ENCODE assay signal across 8 cellular contexts in genomic region chr2:86195055-86195807, GRCh38. TPM values are rescaled to one million over a fixed set of nuclear protein-coding genes. Genes with fewer than 3 reads are reported as not detected.
DNase-seq lines count a peak whose midpoint lies in the region; ATAC-seq and TF ChIP-seq lines count a peak whose summit lies in the region.

Gene IMMT, minus strand, starts transcription at chr2:86195462. Its CDS starts 80 bp downstream, at chr2:86195382.

- peak within 1 kb of the TSS; percentile 99 for H2AK5ac ChIP-seq in trophoblast cell (ENCODE audit: low read length)

- H3K18ac ChIP-seq in trophoblast cell (ENCODE audit: low read length), result peak within 1 kb of the TSS; percentile 96

- in situ Hi-C loops in transverse colon (cut with MboI; ENCODE audit: low pct_ligation_motif_present in 1 of 4, low pct_unique_long_range_greater_than_20kb in 1 of 4, low sequenced_read_pairs in 3 of 4), result no loop called here

- H3K36me3 ChIP-seq in cardiac muscle cell, result no peaks in the 10 kb centered on the region
- no peaks in the 10 kb centered on the region for H3K36me3 ChIP-seq in trophoblast cell (ENCODE audit: control insufficient read depth in 1 of 2, insufficient read depth in 2 of 2, low read length in 2 of 2)
- H3K36me3 ChIP-seq in transverse colon, result no peaks in the 10 kb centered on the region

- peak within 1 kb of the TSS; percentile 98 for H3K4me2 ChIP-seq in trophoblast cell (ENCODE audit: low read length)

- H3K27me3 Mint-ChIP-seq in activated naive CD8-positive, alpha-beta T cell treated with anti-CD3 and anti-CD28 coated beads, Interleukin-2, amount 50 U/mL, for 24 hours, result no peaks in the 10 kb centered on the region

- H3K27ac Mint-ChIP-seq in activated naive CD8-positive, alpha-beta T cell treated with anti-CD3 and anti-CD28 coated beads, Interleukin-2, amount 50 U/mL, for 24 hours, result peak within 1 kb of the TSS; percentile 93

- intact Hi-C loops in transverse colon (cut with DNase I; ENCODE audit: low total_unique reads), result no loop called here

- peak within 1 kb of the TSS; percentile 95 for H2BK120ac ChIP-seq in trophoblast cell (ENCODE audit: insufficient read depth, low read length, poor library complexity)

- H3K4ac ChIP-seq in trophoblast cell (ENCODE audit: low read depth, low read length), result peak within 1 kb of the TSS; percentile 95

- peak within 1 kb of the TSS; percentile 95 for H3K4me3 Mint-ChIP-seq in activated naive CD8-positive, alpha-beta T cell treated with anti-CD3 and anti-CD28 coated beads, Interleukin-2, amount 50 U/mL, for 24 hours

- no CpG with 5 or more reads among the region's 74 CpGs for WGBS in trophoblast cell (ENCODE audit: extremely low coverage, insufficient coverage, insufficient read length)
- WGBS in transverse colon (ENCODE audit: low coverage in 1 of 2), 2 donors, result 0% methylated on average over 52 of the region's 74 CpGs; no CpG with 5 or more reads in 1 of the 2 donors

- peak; percentile 85 for ATAC-seq in HG02678 (IDR thresholded peaks at IDR 0.05; ENCODE audit: unreplicated experiment)
- ATAC-seq in activated naive CD8-positive, alpha-beta T cell treated with anti-CD3 and anti-CD28 coated beads, Interleukin-2, amount 50 U/mL, for 24 hours, result peak; percentile 93

- TF ChIP-seq POLR2A in GM10847 (IDR thresholded peaks at IDR 0.05; ENCODE audit: extremely low read depth, insufficient read length) (peak; percentile 92), transverse colon (IDR thresholded peaks at IDR 0.05) (peak; percentile 97)

- peaks cover 23% of the 10 kb centered on the region for H3K36me3 Mint-ChIP-seq in activated naive CD8-positive, alpha-beta T cell treated with anti-CD3 and anti-CD28 coated beads, Interleukin-2, amount 50 U/mL, for 24 hours (ENCODE audit: low read depth)

- peak within 1 kb of the TSS; percentile 98 for H4K91ac ChIP-seq in trophoblast cell (ENCODE audit: low read depth, low read length)

- peaks cover 11% of the 10 kb centered on the region for H3K79me1 ChIP-seq in trophoblast cell (ENCODE audit: low read length)

- peaks cover 12% of the 10 kb centered on the region for H3K79me2 ChIP-seq in trophoblast cell (ENCODE audit: control insufficient read depth, insufficient read depth, low read length, poor library complexity)

- H3K9me3 ChIP-seq in cardiac muscle cell (ENCODE audit: low read depth) (no peaks in the 10 kb centered on the region), trophoblast cell (ENCODE audit: insufficient read depth, low read depth, low read length) (no peaks in the 10 kb centered on the region), transverse colon (no peaks in the 10 kb centered on the region)

- peak within 1 kb of the TSS; percentile 89 for H3K9ac ChIP-seq in trophoblast cell (ENCODE audit: low read length)

- H3K9me3 Mint-ChIP-seq in activated naive CD8-positive, alpha-beta T cell treated with anti-CD3 and anti-CD28 coated beads, Interleukin-2, amount 50 U/mL, for 24 hours, result no peaks in the 10 kb centered on the region

- H3K27ac ChIP-seq in cardiac muscle cell (peak within 1 kb of the TSS; percentile 99), trophoblast cell (ENCODE audit: low read depth, low read length) (peak within 1 kb of the TSS; percentile 99), transverse colon (peak within 1 kb of the TSS; percentile 97 to 100 (median 100))

- no peak for TF ChIP-seq CTCF in cardiac muscle cell (IDR thresholded peaks at IDR 0.05; ENCODE audit: low read depth, low read length)
- no peak for TF ChIP-seq CTCF in transverse colon (IDR thresholded peaks at IDR 0.05)

- H2BK5ac ChIP-seq in trophoblast cell (ENCODE audit: low read depth, low read length, poor library complexity), result peak within 1 kb of the TSS; percentile 94

- DNase-seq in NCI-H128 (lab: John Stamatoyannopoulos, UW; ENCODE audit: unreplicated experiment) (peak; percentile 92), SW 1271 (lab: John Stamatoyannopoulos, UW) (peak; percentile 88 to 95), cardiac muscle cell (ENCODE audit: low read depth in 1 of 2, low spot score in 1 of 2) (peak; percentile 98), trophoblast cell (peak; percentile 96 to 97), transverse colon (peak; percentile 95)
- peak; percentile 95 for DNase-seq in activated naive CD8-positive, alpha-beta T cell treated with anti-CD3 and anti-CD28 coated beads, Interleukin-2, amount 50 U/mL, for 24 hours

- H2AFZ ChIP-seq in trophoblast cell (ENCODE audit: insufficient read depth, low read length, poor library complexity), result peak within 1 kb of the TSS; percentile 99

- H3K27me3 ChIP-seq in cardiac muscle cell (no peaks in the 10 kb centered on the region), trophoblast cell (ENCODE audit: insufficient read depth, low read length) (no peaks in the 10 kb centered on the region), transverse colon (no peaks in the 10 kb centered on the region)

- peak within 1 kb of the TSS; percentile 99 for H4K12ac ChIP-seq in trophoblast cell (ENCODE audit: low read depth, low read length)

- peaks cover 59% of the 10 kb centered on the region for H3K4me1 Mint-ChIP-seq in activated naive CD8-positive, alpha-beta T cell treated with anti-CD3 and anti-CD28 coated beads, Interleukin-2, amount 50 U/mL, for 24 hours

- TF ChIP-seq EP300 in transverse colon (IDR thresholded peaks at IDR 0.05; ENCODE audit: low read depth), result peak; percentile 4

- no peak within 1 kb of the TSS for H2BK12ac ChIP-seq in trophoblast cell (ENCODE audit: low read length)

- peak within 1 kb of the TSS; percentile 99 for H4K8ac ChIP-seq in trophoblast cell (ENCODE audit: low read depth, low read length)

- no peak within 1 kb of the TSS for H3K23ac ChIP-seq in trophoblast cell (ENCODE audit: low read length)

- peaks cover 8% of the 10 kb centered on the region for H3K4me1 ChIP-seq in cardiac muscle cell (ENCODE audit: low read depth)
- peaks cover 5 to 9% of the 10 kb centered on the region in 2 experiments for H3K4me1 ChIP-seq in trophoblast cell (ENCODE audit: control insufficient read depth in 1 of 2, insufficient read depth in 2 of 2, low read length in 2 of 2)
- H3K4me1 ChIP-seq in transverse colon, result peaks cover 9 to 48% (median 25%) of the 10 kb centered on the region in 4 donors

- peak within 1 kb of the TSS; percentile 99 for H3K14ac ChIP-seq in trophoblast cell (ENCODE audit: low read length)

- peak within 1 kb of the TSS; percentile 87 for H3K4me3 ChIP-seq in cardiac muscle cell
- peak within 1 kb of the TSS; percentile 92 for H3K4me3 ChIP-seq in trophoblast cell (ENCODE audit: low read depth, low read length)
- peak within 1 kb of the TSS; percentile 65 to 92 (median 80) for H3K4me3 ChIP-seq in transverse colon

RNA-seq across cellular contexts. Expression of gene IMMT, which starts in this region (rescaled TPM):
- 107 and 112 TPM in 2 replicates for total RNA-seq in cardiac muscle cell
- polyA plus RNA-seq in cardiac muscle cell, result 188 and 196 TPM in 2 replicates
- 71.2 and 73.5 TPM in 2 replicates for polyA plus RNA-seq in trophoblast cell (2013)
- 100 to 1,000 TPM in 1 of 4 donors, 10 to 100 TPM in 3; 44.4 to 149 (median 85.8) TPM for total RNA-seq in transverse colon

Comparison
In these comparisons a context has a peak if more than half of its experiments do, and no peak if none do; other contexts are left out.
1. Peak in every context shown above with its lines: DNase-seq, ATAC-seq, H3K4me3 ChIP-seq and H3K27ac ChIP-seq.